1 cellular context compared by ENCODE assay signal in the genomic region with DNA sequence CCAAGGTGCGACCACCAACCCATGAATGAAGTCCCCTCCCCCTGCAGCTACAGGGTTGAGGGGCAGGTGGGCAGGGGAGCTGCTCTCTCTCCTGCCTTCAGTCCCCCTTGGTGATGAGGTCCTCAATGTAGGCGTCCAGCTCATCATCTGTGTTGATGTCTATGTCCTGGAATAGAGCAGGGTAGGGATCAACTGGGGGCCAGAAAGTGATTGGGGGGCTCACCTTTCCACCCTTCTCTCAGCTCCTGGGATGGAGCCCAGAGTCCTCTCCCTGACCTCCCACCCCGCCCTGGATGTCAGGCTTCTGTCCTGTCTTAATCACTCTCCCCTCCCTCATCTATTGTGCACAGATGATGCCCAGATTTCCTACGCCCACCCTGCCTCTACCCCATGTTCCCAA.
TF ChIP-seq lines count a peak whose summit lies in the region.

No MANE protein-coding gene starts in this region.

TF ChIP-seq in HEK293T, 16 proteins besides CTCF, POLR2A, EP300 and RAD21:
- TF ChIP-seq PKNOX1 (IDR thresholded peaks at IDR 0.05) (no peak), TARDBP (IDR thresholded peaks at IDR 0.05) (no peak), SP1 (IDR thresholded peaks at IDR 0.05) (no peak), FOXK2 (IDR thresholded peaks at IDR 0.05) (no peak), BHLHE40 (IDR thresholded peaks at IDR 0.05; ENCODE audit: borderline replicate concordance) (no peak), ZNF384 (IDR thresholded peaks at IDR 0.05) (no peak), SUZ12 (IDR thresholded peaks at IDR 0.05) (no peak), LEF1 (IDR thresholded peaks at IDR 0.05; ENCODE audit: borderline replicate concordance) (no peak)
